Comparison of ENCODE assay signal across 1 cellular context in genomic region chr21:42956824-42957632, GRCh38.
TF ChIP-seq lines count a peak whose summit lies in the region.

No MANE protein-coding gene starts in this region.

TF ChIP-seq in SK-N-SH treated with all-trans-retinoic acid at 6 μM for 48 hours, 23 proteins besides CTCF, POLR2A, EP300 and RAD21 (continued from another document):
- no peak for TF ChIP-seq CSRNP3 (CRISPR knock-in tag; IDR thresholded peaks at IDR 0.05)
- no peak for TF ChIP-seq ZNF565 (CRISPR knock-in tag; conservative IDR thresholded peaks at IDR 0.05; ENCODE audit: low read depth)
- TF ChIP-seq TSHZ2 (CRISPR knock-in tag; IDR thresholded peaks at IDR 0.05), result no peak
- no peak for TF ChIP-seq ZC3H10 (CRISPR knock-in tag; IDR thresholded peaks at IDR 0.05)
- no peak for TF ChIP-seq PATZ1 (CRISPR knock-in tag; IDR thresholded peaks at IDR 0.05; ENCODE audit: borderline replicate concordance)
- TF ChIP-seq ZFP3 (CRISPR knock-in tag; IDR thresholded peaks at IDR 0.05), result no peak
- TF ChIP-seq ZNF8 (CRISPR knock-in tag; IDR thresholded peaks at IDR 0.05), result no peak
TF ChIP-seq in SK-N-SH treated with all-trans-retinoic acid at 6 μM for 48 hours: peak in this region for 0.
